17 cellular contexts compared by ENCODE assay signal in genomic region chr2:217946071-217946470, GRCh38.
"Had no signal": no experiment of that assay in that cellular context is flagged by ENCODE, and none has a peak within 500 bp of the region (broad histone marks: within the 10 kb centered on the region; RNA-seq: fewer than 3 reads in every experiment).

No MANE protein-coding gene starts in this region.

- H3K36me3 ChIP-seq: heart left ventricle, neutrophil, SJSA1, thyroid gland had no signal

- DNase-seq: activated CD4-positive, alpha-beta T cell treated with anti-CD3 and anti-CD28 coated beads for 36 hours; dermis blood vessel endothelial cell; erythroblast; mesendoderm; RPMI8226; stimulated activated CD4-positive, alpha-beta T cell treated with anti-CD3 and anti-CD28 coated beads, Interleukin-4, amount 100 ng/mL, for 1 hour; stimulated activated CD8-positive, alpha-beta memory T cell treated with anti-CD3 and anti-CD28 coated beads, Interleukin-4, amount 100 ng/mL, for 48 hours; stimulated activated naive CD8-positive, alpha-beta T cell treated with anti-CD3 and anti-CD28 coated beads, Interleukin-15, Interleukin-2, amounts not matched to agents 100 U/mL and 50 U/mL, for 24 hours; T-helper 9 cell; thyroid gland had no signal

- H3K36me3 Mint-ChIP-seq: activated naive CD4-positive, alpha-beta T cell treated with anti-CD3 and anti-CD28 coated beads, Interleukin-2, amount 10 ng/mL, durations not matched to agents 7 days and 5 days; brain had no signal

- ATAC-seq: activated CD4-positive, alpha-beta T cell treated with anti-CD3 and anti-CD28 coated beads for 36 hours; heart left ventricle; stimulated activated naive CD8-positive, alpha-beta T cell treated with anti-CD3 and anti-CD28 coated beads, Interleukin-15, Interleukin-2, amounts not matched to agents 100 U/mL and 50 U/mL, for 24 hours had no signal

- H3K9me3 Mint-ChIP-seq: activated naive CD4-positive, alpha-beta T cell treated with anti-CD3 and anti-CD28 coated beads, Interleukin-2, amount 10 ng/mL, durations not matched to agents 7 days and 5 days; brain had no signal

- H3K27ac Mint-ChIP-seq: activated CD4-positive, alpha-beta T cell treated with anti-CD3 and anti-CD28 coated beads for 36 hours; progenitor cell of endocrine pancreas had no signal

- H3K4me3 Mint-ChIP-seq: activated CD4-positive, alpha-beta T cell treated with anti-CD3 and anti-CD28 coated beads for 36 hours; activated naive CD4-positive, alpha-beta T cell treated with anti-CD3 and anti-CD28 coated beads, Interleukin-2, amount 10 ng/mL, durations not matched to agents 7 days and 5 days had no signal

- H3K27ac ChIP-seq: neutrophil, SJSA1, VCaP had no signal

- H3K4me3 ChIP-seq: heart left ventricle, SJSA1, thyroid gland had no signal

- H3K9me3 ChIP-seq: heart left ventricle, neutrophil, SJSA1, thyroid gland had no signal

- H3K27me3 ChIP-seq: heart left ventricle, SJSA1, thyroid gland had no signal

- H3K4me1 Mint-ChIP-seq: activated CD4-positive, alpha-beta T cell treated with anti-CD3 and anti-CD28 coated beads for 36 hours had no signal
